Comparison of ENCODE assay signal across 20 cellular contexts in genomic region chr16:85359147-85359822, GRCh38.
DNase-seq lines count a peak whose midpoint lies in the region; ATAC-seq, FAIRE-seq and TF ChIP-seq lines count a peak whose summit lies in the region.
"Had no signal": no experiment of that assay in that cellular context is flagged by ENCODE, and none has a peak within 500 bp of the region (broad histone marks: within the 10 kb centered on the region; RNA-seq: fewer than 3 reads in every experiment).

No MANE protein-coding gene starts in this region.

- H2BK12ac ChIP-seq in trophoblast cell (ENCODE audit: low read length) = peak overlapping the region; percentile 7

- peak overlapping the region; percentile 1 for H2AK5ac ChIP-seq in trophoblast cell (ENCODE audit: low read length)

- H3K27ac ChIP-seq in HCT116 (ENCODE audit: low read depth, low read length) = no peak overlapping the region
- no peak overlapping the region for H3K27ac ChIP-seq in trophoblast cell (ENCODE audit: low read depth, low read length)
- H3K27ac ChIP-seq: spleen had no signal

- H4K91ac ChIP-seq in trophoblast cell (ENCODE audit: low read depth, low read length) = peak overlapping the region; percentile 62

- TF ChIP-seq POLR2A in HCT116 (IDR thresholded peaks at IDR 0.05; ENCODE audit: borderline replicate concordance, extremely low read depth, insufficient read depth, insufficient read length) = no peak

- H4K8ac ChIP-seq in trophoblast cell (ENCODE audit: low read depth, low read length) = peak overlapping the region; percentile 49

- no peak overlapping the region for H2AFZ ChIP-seq in HCT116 (ENCODE audit: low read depth, low read length, poor library complexity, severe bottlenecking)
- H2AFZ ChIP-seq in trophoblast cell (ENCODE audit: insufficient read depth, low read length, poor library complexity) = no peak overlapping the region

- H2BK5ac ChIP-seq in trophoblast cell (ENCODE audit: low read depth, low read length, poor library complexity) = peak overlapping the region; percentile 14

- H4K12ac ChIP-seq in trophoblast cell (ENCODE audit: low read depth, low read length) = no peak overlapping the region

- H3K14ac ChIP-seq in trophoblast cell (ENCODE audit: low read length) = peak overlapping the region; percentile 3

- no peak for ATAC-seq in HCT116
- ATAC-seq in stimulated activated effector memory CD8-positive, alpha-beta T cell treated with anti-CD3 and anti-CD28 coated beads, Interleukin-12 subunit alpha, Interleukin-12 subunit beta, amount 100 ng/mL, for 72 hours = no peak
- no peak for ATAC-seq in HG03521 (IDR thresholded peaks at IDR 0.05; ENCODE audit: unreplicated experiment)
- ATAC-seq: left ventricle myocardium superior; stimulated activated memory B cell treated with anti-CD40 and anti-IgM and Interleukin-4, amounts not matched to agents 10 μg/mL and 1 μg/mL and 100 μg/mL, for 72 hours had no signal

- H3K18ac ChIP-seq in trophoblast cell (ENCODE audit: low read length) = peak overlapping the region; percentile 54

- intact Hi-C loops in HCT116 (cut with micrococcal nuclease) = no loop called here

- RAD21 ChIA-PET in HCT116 (lab: Charles Lee; ENCODE audit: low non-redundant PET in 1 of 2, low total read pairs in 2 of 2, uncharacterized antibody in 2 of 2, unreplicated experiment in 2 of 2) = no interaction called here

- no peak overlapping the region for H3K4me3 Mint-ChIP-seq in stimulated activated effector memory CD8-positive, alpha-beta T cell treated with anti-CD3 and anti-CD28 coated beads, Interleukin-12 subunit alpha, Interleukin-12 subunit beta, amount 100 ng/mL, for 72 hours
- H3K4me3 Mint-ChIP-seq: activated CD4-positive, alpha-beta T cell treated with anti-CD3 and anti-CD28 coated beads, Interleukin-2, amount 10 ng/mL, durations not matched to agents 24 days and 14 days; stimulated activated memory B cell treated with anti-CD40 and anti-IgM and Interleukin-4, amounts not matched to agents 10 μg/mL and 1 μg/mL and 100 μg/mL, for 72 hours had no signal

- H3K4me3 ChIP-seq in HCT116 (replicated peaks in 1 of 2; ENCODE audit: low read depth in 1 of 2, low read length in 2 of 2) (no peak overlapping the region), choroid plexus epithelial cell (ENCODE audit: low read depth, low read length) (no peak overlapping the region), trophoblast cell (ENCODE audit: low read depth, low read length) (no peak overlapping the region)
- H3K4me3 ChIP-seq: HAP-1, spleen, thyroid gland had no signal

- TF ChIP-seq CTCF in HCT116 (IDR thresholded peaks at IDR 0.05 in 2 of 3, conservative IDR thresholded peaks at IDR 0.05 in 1 of 3; ENCODE audit: borderline replicate concordance in 1 of 3, insufficient read depth in 1 of 3, low read depth in 2 of 3, low read length in 2 of 3) (no peak), choroid plexus epithelial cell (conservative IDR thresholded peaks at IDR 0.05; ENCODE audit: low read depth, low read length) (peak; percentile 8)

- H3K9ac ChIP-seq in HCT116 (ENCODE audit: low read length) (no peak overlapping the region), trophoblast cell (ENCODE audit: low read length) (no peak overlapping the region)

- WGBS in trophoblast cell (ENCODE audit: extremely low coverage, insufficient coverage, insufficient read length) = no CpG with 5 or more reads among the region's 21 CpGs

- peak overlapping the region; percentile 20; the same call in 1 of the 2 replicates for H3K4me2 ChIP-seq in HCT116 (ENCODE audit: low read length)
- H3K4me2 ChIP-seq in trophoblast cell (ENCODE audit: low read length) = no peak overlapping the region

- H3K9me3 ChIP-seq in HCT116 (ENCODE audit: control insufficient read depth in 1 of 2, insufficient read depth in 1 of 2, low read depth in 1 of 2, low read length in 2 of 2) (no peaks in the 10 kb centered on the region), trophoblast cell (ENCODE audit: insufficient read depth, low read depth, low read length) (peaks cover 5% of the 10 kb centered on the region)
- H3K9me3 ChIP-seq: HAP-1, thyroid gland had no signal

- TF ChIP-seq RAD21 in HCT116 (IDR thresholded peaks at IDR 0.05; ENCODE audit: low read depth) = no peak

- H3K27me3 ChIP-seq in HCT116 (ENCODE audit: insufficient read depth, low read length) = no peaks in the 10 kb centered on the region
- no peaks in the 10 kb centered on the region for H3K27me3 ChIP-seq in trophoblast cell (ENCODE audit: insufficient read depth, low read length)
- H3K27me3 ChIP-seq: spleen, thyroid gland had no signal

- H3K36me3 ChIP-seq in HCT116 (ENCODE audit: control insufficient read depth in 1 of 2, insufficient read depth in 2 of 2, low read length in 2 of 2) (no peaks in the 10 kb centered on the region), trophoblast cell (ENCODE audit: control insufficient read depth in 1 of 2, insufficient read depth in 2 of 2, low read length in 2 of 2) (peaks cover 0 to 2% of the 10 kb centered on the region in 2 experiments)
- H3K36me3 ChIP-seq: HAP-1, spleen, thyroid gland had no signal

- no peaks in the 10 kb centered on the region for H3K9me3 Mint-ChIP-seq in stimulated activated effector memory CD8-positive, alpha-beta T cell treated with anti-CD3 and anti-CD28 coated beads, Interleukin-12 subunit alpha, Interleukin-12 subunit beta, amount 100 ng/mL, for 72 hours
- H3K9me3 Mint-ChIP-seq: activated CD4-positive, alpha-beta T cell treated with anti-CD3 and anti-CD28 coated beads, Interleukin-2, amount 10 ng/mL, durations not matched to agents 24 days and 14 days; stimulated activated memory B cell treated with anti-CD40 and anti-IgM and Interleukin-4, amounts not matched to agents 10 μg/mL and 1 μg/mL and 100 μg/mL, for 72 hours had no signal

- no peaks in the 10 kb centered on the region for H3K79me2 ChIP-seq in HCT116 (ENCODE audit: insufficient read depth, low read length)
- peaks cover 12% of the 10 kb centered on the region for H3K79me2 ChIP-seq in trophoblast cell (ENCODE audit: control insufficient read depth, insufficient read depth, low read length, poor library complexity)

- CTCF ChIA-PET in HCT116 (lab: Charles Lee) = interaction anchor here (0.6 to 1.1 kb wide), 2 partner anchors 12 kb away, joined by 3 read pairs; no protein-coding TSS in a partner anchor

- H3K36me3 Mint-ChIP-seq in stimulated activated effector memory CD8-positive, alpha-beta T cell treated with anti-CD3 and anti-CD28 coated beads, Interleukin-12 subunit alpha, Interleukin-12 subunit beta, amount 100 ng/mL, for 72 hours = no peaks in the 10 kb centered on the region
- H3K36me3 Mint-ChIP-seq: stimulated activated memory B cell treated with anti-CD40 and anti-IgM and Interleukin-4, amounts not matched to agents 10 μg/mL and 1 μg/mL and 100 μg/mL, for 72 hours had no signal

- H2BK120ac ChIP-seq in trophoblast cell (ENCODE audit: insufficient read depth, low read length, poor library complexity) = peak overlapping the region; percentile 60

- no peaks in the 10 kb centered on the region for H3K9me2 ChIP-seq in HCT116 (ENCODE audit: insufficient read depth)

- BruUV-seq in HCT116 (replicated peaks; lab: Mats Ljungman, UMichigan) = no TSS peak

- POLR2A ChIA-PET in HCT116 (lab: Charles Lee) = no interaction called here

- no peaks in the 10 kb centered on the region for H4K20me1 ChIP-seq in HCT116 (ENCODE audit: insufficient read depth)

- H3K4ac ChIP-seq in trophoblast cell (ENCODE audit: low read depth, low read length) = peak overlapping the region; percentile 48

- DNase-seq in HCT116 (ENCODE audit: low read depth, low spot score) = no peak
- peak; percentile 65 for DNase-seq in RPMI7951 (ENCODE audit: low read depth)
- peak; percentile 81 for DNase-seq in choroid plexus epithelial cell (ENCODE audit: low read depth)
- DNase-seq in trophoblast cell = no peak
- DNase-seq in stimulated activated CD4-positive, alpha-beta T cell treated with anti-CD3 and anti-CD28 coated beads, Interleukin-4, amount 100 ng/mL, for 4 hours = no peak
- DNase-seq in stimulated activated effector memory CD8-positive, alpha-beta T cell treated with anti-CD3 and anti-CD28 coated beads, Interleukin-12 subunit alpha, Interleukin-12 subunit beta, amount 100 ng/mL, for 72 hours (ENCODE audit: low spot score in 2 of 2) = no peak
- DNase-seq in RCC 7860 (ENCODE audit: low spot score) = no peak
- DNase-seq: activated CD4-positive, alpha-beta T cell treated with anti-CD3 and anti-CD28 coated beads, Interleukin-2, amount 10 ng/mL, durations not matched to agents 24 days and 14 days; activated CD8-positive, alpha-beta memory T cell treated with anti-CD3 and anti-CD28 coated beads, Interleukin-2, amount 50 U/mL, for 48 hours; left ventricle myocardium superior; NCI-H1436; NCI-H2227 treated with DMSO at 0.1 percent for 48 hours; NK-92 treated with Interleukin-12 subunit alpha and Interleukin-12 subunit beta, amount 100 ng/mL, for 24 hours; SIG-M5; spleen; T1000 had no signal

- peaks cover 76% of the 10 kb centered on the region for H3K79me1 ChIP-seq in trophoblast cell (ENCODE audit: low read length)

- H3K4me1 ChIP-seq in HCT116 (ENCODE audit: control insufficient read depth in 1 of 2, insufficient read depth in 2 of 2, low read length in 2 of 2) = peaks cover 14 to 21% of the 10 kb centered on the region in 2 experiments; a peak in 3 of 4 replicates
- peaks cover 50 to 71% of the 10 kb centered on the region in 2 experiments for H3K4me1 ChIP-seq in trophoblast cell (ENCODE audit: control insufficient read depth in 1 of 2, insufficient read depth in 2 of 2, low read length in 2 of 2)

- H3K4me1 Mint-ChIP-seq in stimulated activated effector memory CD8-positive, alpha-beta T cell treated with anti-CD3 and anti-CD28 coated beads, Interleukin-12 subunit alpha, Interleukin-12 subunit beta, amount 100 ng/mL, for 72 hours = no peaks in the 10 kb centered on the region
- H3K4me1 Mint-ChIP-seq: activated CD4-positive, alpha-beta T cell treated with anti-CD3 and anti-CD28 coated beads, Interleukin-2, amount 10 ng/mL, durations not matched to agents 24 days and 14 days; stimulated activated memory B cell treated with anti-CD40 and anti-IgM and Interleukin-4, amounts not matched to agents 10 μg/mL and 1 μg/mL and 100 μg/mL, for 72 hours had no signal

- FAIRE-seq in RCC 7860 (lab: Jason Lieb, UNC) = no peak

- no peak overlapping the region for H3K23ac ChIP-seq in trophoblast cell (ENCODE audit: low read length)

- H3K27ac Mint-ChIP-seq in stimulated activated effector memory CD8-positive, alpha-beta T cell treated with anti-CD3 and anti-CD28 coated beads, Interleukin-12 subunit alpha, Interleukin-12 subunit beta, amount 100 ng/mL, for 72 hours = no peak overlapping the region
- H3K27ac Mint-ChIP-seq: activated CD4-positive, alpha-beta T cell treated with anti-CD3 and anti-CD28 coated beads, Interleukin-2, amount 10 ng/mL, durations not matched to agents 24 days and 14 days; stimulated activated memory B cell treated with anti-CD40 and anti-IgM and Interleukin-4, amounts not matched to agents 10 μg/mL and 1 μg/mL and 100 μg/mL, for 72 hours had no signal

TF ChIP-seq in HCT116, 20 proteins besides CTCF, POLR2A, EP300 and RAD21 (continues in another document):
- TF ChIP-seq EGR1 (IDR thresholded peaks at IDR 0.05; ENCODE audit: low read depth) (no peak), SP1 (IDR thresholded peaks at IDR 0.05; ENCODE audit: low read depth) (no peak), ELF1 (IDR thresholded peaks at IDR 0.05; ENCODE audit: borderline replicate concordance, low read depth) (no peak), FOSL1 (IDR thresholded peaks at IDR 0.05; ENCODE audit: low read depth) (no peak), EZH2 (IDR thresholded peaks at IDR 0.05) (no peak)

Comparison
In these comparisons a context has a peak if more than half of its experiments do, and no peak if none do; other contexts are left out.
1. DNase-seq: peak in RPMI7951 (single experiment) and choroid plexus epithelial cell (single experiment); none in HCT116 (single experiment), trophoblast cell (0 of 2), stimulated activated CD4-positive, alpha-beta T cell treated with anti-CD3 and anti-CD28 coated beads, Interleukin-4, amount 100 ng/mL, for 4 hours (0 of 2), stimulated activated effector memory CD8-positive, alpha-beta T cell treated with anti-CD3 and anti-CD28 coated beads, Interleukin-12 subunit alpha, Interleukin-12 subunit beta, amount 100 ng/mL, for 72 hours (0 of 2) and RCC 7860 (single experiment).